ENCODE assay signal across 1 cellular context in the genomic region with DNA sequence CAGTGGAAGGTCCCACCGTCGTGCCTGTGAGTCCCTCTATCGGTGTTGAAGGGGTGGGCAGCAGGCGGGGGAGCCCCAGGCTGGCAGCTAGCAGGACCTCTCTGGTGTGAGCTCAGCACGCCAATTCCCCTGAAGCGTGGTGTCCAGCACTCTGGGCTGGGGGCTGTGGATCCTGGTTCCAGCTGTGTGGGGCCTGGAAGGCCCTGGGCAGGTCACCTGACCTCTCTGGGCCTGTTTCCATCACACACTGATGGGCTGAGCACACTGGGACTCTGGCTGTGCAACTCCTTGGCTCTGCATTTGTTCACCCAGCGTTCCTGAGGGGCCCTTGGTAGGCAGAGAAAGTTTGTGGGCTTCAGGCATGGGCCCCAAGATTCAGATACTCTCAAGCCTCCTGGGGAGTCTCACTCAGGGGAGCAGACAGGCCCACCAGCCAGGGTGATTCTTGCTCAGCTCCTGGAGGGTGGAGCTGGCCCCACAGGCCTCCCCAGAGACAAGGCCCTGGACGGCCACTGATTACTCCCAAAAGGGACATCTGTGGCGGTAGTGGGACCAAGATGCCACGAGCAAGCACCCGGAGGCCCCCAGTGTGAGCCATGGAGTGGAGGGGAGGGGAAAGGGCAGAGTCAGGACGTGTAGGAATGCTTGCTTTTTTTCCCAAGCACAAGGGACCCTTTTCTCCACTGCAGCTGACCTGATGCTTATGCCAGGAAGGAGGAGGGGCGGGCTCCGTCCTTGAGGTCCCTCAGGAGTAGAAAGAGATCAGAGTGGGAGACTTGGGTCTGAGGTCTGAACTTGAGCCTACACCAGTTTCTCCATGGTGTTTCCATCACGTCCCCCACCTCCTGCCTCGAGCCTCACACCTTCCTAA.
TF ChIP-seq lines count a peak whose summit lies in the region.

No MANE protein-coding gene starts in this region.

TF ChIP-seq in H1, 55 proteins besides CTCF, POLR2A, EP300 and RAD21:
- TF ChIP-seq KDM5A (IDR thresholded peaks at IDR 0.05; ENCODE audit: low read length) (no peak), MAFK (IDR thresholded peaks at IDR 0.05; ENCODE audit: low read depth, low read length) (no peak), RNF2 (IDR thresholded peaks at IDR 0.05; ENCODE audit: borderline replicate concordance, low read depth, low read length, missing control alignments, poor library complexity, severe bottlenecking) (no peak), BCL11A (IDR thresholded peaks at IDR 0.05; ENCODE audit: low read depth in 2 of 2, low read length in 2 of 2) (no peak), SP4 (IDR thresholded peaks at IDR 0.05; ENCODE audit: low read length) (no peak), CTBP2 (IDR thresholded peaks at IDR 0.05; ENCODE audit: borderline replicate concordance, insufficient read depth, insufficient read length, low read length) (no peak), SP2 (IDR thresholded peaks at IDR 0.05; ENCODE audit: low read length) (no peak)
- TF ChIP-seq, protein P1, sequence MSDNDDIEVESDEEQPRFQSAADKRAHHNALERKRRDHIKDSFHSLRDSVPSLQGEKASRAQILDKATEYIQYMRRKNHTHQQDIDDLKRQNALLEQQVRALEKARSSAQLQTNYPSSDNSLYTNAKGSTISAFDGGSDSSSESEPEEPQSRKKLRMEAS (IDR thresholded peaks at IDR 0.05): no peak
